In genomic region chr10:61606971-61607907, GRCh38 we compare ENCODE assay signal across 9 cellular contexts. TPM values are rescaled to one million over a fixed set of nuclear protein-coding genes. Genes with fewer than 3 reads are reported as not detected.
DNase-seq lines count a peak whose midpoint lies in the region; ATAC-seq, FAIRE-seq and TF ChIP-seq lines count a peak whose summit lies in the region.
"Had no signal": no experiment of that assay in that cellular context is flagged by ENCODE, and none has a peak within 500 bp of the region (broad histone marks: within the 10 kb centered on the region; RNA-seq: fewer than 3 reads in every experiment).

No MANE protein-coding gene starts in this region.

- no peaks in the 10 kb centered on the region for H3K9me3 Mint-ChIP-seq in stimulated activated memory B cell treated with anti-CD40 and anti-IgM and Interleukin-4, amounts not matched to agents 10 μg/mL and 1 μg/mL and 100 μg/mL, for 72 hours

- H3K4me1 ChIP-seq in osteoblast (ENCODE audit: insufficient read depth, low read length), result no peaks in the 10 kb centered on the region

- TF ChIP-seq POLR2A in GM18505 (IDR thresholded peaks at IDR 0.05; ENCODE audit: borderline replicate concordance, extremely low read depth, insufficient read depth, insufficient read length), result no peak

- no peak overlapping the region for H3K4me3 Mint-ChIP-seq in stimulated activated memory B cell treated with anti-CD40 and anti-IgM and Interleukin-4, amounts not matched to agents 10 μg/mL and 1 μg/mL and 100 μg/mL, for 72 hours

- no peak for FAIRE-seq in bronchial epithelial cell (lab: Jason Lieb, UNC)

- peak; percentile 62 for ATAC-seq in GM18505 (IDR thresholded peaks at IDR 0.05; ENCODE audit: unreplicated experiment)
- no peak for ATAC-seq in HG03571 (IDR thresholded peaks at IDR 0.05; ENCODE audit: unreplicated experiment)
- no peak for ATAC-seq in stimulated activated memory B cell treated with anti-CD40 and anti-IgM and Interleukin-4, amounts not matched to agents 10 μg/mL and 1 μg/mL and 100 μg/mL, for 72 hours

- H3K4me1 Mint-ChIP-seq in stimulated activated memory B cell treated with anti-CD40 and anti-IgM and Interleukin-4, amounts not matched to agents 10 μg/mL and 1 μg/mL and 100 μg/mL, for 72 hours, result no peaks in the 10 kb centered on the region

- no peaks in the 10 kb centered on the region for H4K20me1 ChIP-seq in osteoblast (ENCODE audit: insufficient read depth, low read length)

- no peaks in the 10 kb centered on the region for H3K36me3 Mint-ChIP-seq in stimulated activated memory B cell treated with anti-CD40 and anti-IgM and Interleukin-4, amounts not matched to agents 10 μg/mL and 1 μg/mL and 100 μg/mL, for 72 hours

- H3K79me2 ChIP-seq in osteoblast (ENCODE audit: insufficient read depth, low read length), result no peaks in the 10 kb centered on the region

- H3K27ac ChIP-seq in osteoblast (ENCODE audit: low read depth, low read length), result no peak overlapping the region

- H3K9me3 ChIP-seq in osteoblast (ENCODE audit: low read depth, low read length), result no peaks in the 10 kb centered on the region
- H3K9me3 ChIP-seq: HAP-1 had no signal

- H3K4me3 ChIP-seq in bronchial epithelial cell (ENCODE audit: low read depth, low read length) (no peak overlapping the region), osteoblast (ENCODE audit: insufficient read depth, low read length) (no peak overlapping the region)
- H3K4me3 ChIP-seq: HAP-1 had no signal

- H3K27me3 ChIP-seq in bronchial epithelial cell (ENCODE audit: control insufficient read depth, insufficient read depth, low read length) (no peaks in the 10 kb centered on the region), osteoblast (ENCODE audit: insufficient read depth, low read length) (no peaks in the 10 kb centered on the region)

- peaks cover 15% of the 10 kb centered on the region for H3K27me3 Mint-ChIP-seq in stimulated activated memory B cell treated with anti-CD40 and anti-IgM and Interleukin-4, amounts not matched to agents 10 μg/mL and 1 μg/mL and 100 μg/mL, for 72 hours

- peak; percentile 47 for DNase-seq in bronchial epithelial cell (ENCODE audit: low read depth)
- no peak for DNase-seq in osteoblast (ENCODE audit: insufficient read length, low spot score, missing footprints)
- no peak for DNase-seq in 8988T
- no peak for DNase-seq in A172 (ENCODE audit: low spot score)

- TF ChIP-seq CTCF in bronchial epithelial cell (IDR thresholded peaks at IDR 0.05; ENCODE audit: insufficient read depth, low read length, severe bottlenecking), result peak; percentile 45
- TF ChIP-seq CTCF in osteoblast (IDR thresholded peaks at IDR 0.05; ENCODE audit: extremely low read depth, low read depth, low read length), result peak; percentile 60

- no peak overlapping the region for H3K27ac Mint-ChIP-seq in stimulated activated memory B cell treated with anti-CD40 and anti-IgM and Interleukin-4, amounts not matched to agents 10 μg/mL and 1 μg/mL and 100 μg/mL, for 72 hours

- no peak for TF ChIP-seq EP300 in Ishikawa (IDR thresholded peaks at IDR 0.05; ENCODE audit: borderline replicate concordance)

- no peak overlapping the region for H2AFZ ChIP-seq in osteoblast (ENCODE audit: low read length)

- peak; percentile 42 for TF ChIP-seq RAD21 in Ishikawa (IDR thresholded peaks at IDR 0.05; ENCODE audit: low read depth)

- no peaks in the 10 kb centered on the region for H3K36me3 ChIP-seq in bronchial epithelial cell (ENCODE audit: control insufficient read depth, insufficient read depth, low read length)
- H3K36me3 ChIP-seq in osteoblast (ENCODE audit: insufficient read depth, low read length), result no peaks in the 10 kb centered on the region
- H3K36me3 ChIP-seq: HAP-1 had no signal

- no peak overlapping the region for H3K4me2 ChIP-seq in osteoblast (ENCODE audit: insufficient read depth, low read length)

TF ChIP-seq in Ishikawa, 13 proteins besides CTCF, POLR2A, EP300 and RAD21:
- TF ChIP-seq CREB1 (IDR thresholded peaks at IDR 0.05; ENCODE audit: low read depth) (no peak), TAF1 (IDR thresholded peaks at IDR 0.05; ENCODE audit: low read depth) (no peak), USF1 (IDR thresholded peaks at IDR 0.05) (no peak), NFIC (IDR thresholded peaks at IDR 0.05) (no peak), REST (IDR thresholded peaks at IDR 0.05; ENCODE audit: low read depth) (no peak), TCF12 (IDR thresholded peaks at IDR 0.05; ENCODE audit: low read depth) (no peak), TEAD4 (IDR thresholded peaks at IDR 0.05) (no peak), CEBPB (IDR thresholded peaks at IDR 0.05) (no peak), ZBTB7A (IDR thresholded peaks at IDR 0.05; ENCODE audit: low read depth) (no peak), EGR1 (IDR thresholded peaks at IDR 0.05) (no peak), FOXM1 (IDR thresholded peaks at IDR 0.05; ENCODE audit: borderline replicate concordance, low read depth) (no peak)

RNA-seq across cellular contexts. Expression of gene CABCOCO1, which starts 55.5 kb away (rescaled TPM):
- total RNA-seq in bronchial epithelial cell (not detected in 2 replicates), osteoblast (2.2 and 3.5 TPM in 2 replicates)
- 0.33 and 1.1 TPM in 2 replicates for total RNA-seq in A172 (2014; rRNA removed; shearing (Covaris generic))
